ENCODE assay signal across 1 cellular context in the genomic region with DNA sequence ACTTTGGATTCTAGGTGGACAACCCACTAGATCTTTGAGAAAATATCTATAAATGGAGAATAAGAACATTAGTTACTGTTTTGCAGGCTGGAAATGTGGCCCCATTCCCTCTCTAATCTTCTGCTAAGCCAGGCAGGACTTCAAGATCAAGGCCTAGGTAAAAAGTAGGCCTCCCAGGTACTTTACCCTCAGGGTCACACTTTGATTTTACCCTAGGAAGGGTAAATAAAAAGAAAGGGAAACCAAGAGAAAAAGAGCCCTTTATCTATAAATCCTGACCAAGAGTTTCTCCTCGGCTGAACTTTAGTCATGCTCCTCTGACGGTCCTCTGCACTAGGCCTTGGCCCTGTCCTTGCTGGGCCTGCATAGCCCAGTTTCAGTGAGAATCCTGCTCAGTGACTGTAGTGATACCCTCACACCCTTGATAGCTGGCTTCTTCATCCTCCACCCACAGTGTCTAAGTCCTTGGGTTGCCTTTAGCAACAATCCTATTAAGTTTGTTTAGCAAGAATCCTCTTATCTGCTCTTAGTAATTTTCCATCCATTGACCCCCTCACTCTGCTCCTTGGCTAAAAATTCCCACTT.
TF ChIP-seq lines count a peak whose summit lies in the region.

No MANE protein-coding gene starts in this region.

TF ChIP-seq in GM12878, 131 proteins besides CTCF, POLR2A, EP300 and RAD21:
- TF ChIP-seq ZNF622 (IDR thresholded peaks at IDR 0.05) (no peak), NFIC (IDR thresholded peaks at IDR 0.05; ENCODE audit: low read depth, low read length) (no peak), ZSCAN29 (IDR thresholded peaks at IDR 0.05) (no peak)
- TF ChIP-seq, protein P1, sequence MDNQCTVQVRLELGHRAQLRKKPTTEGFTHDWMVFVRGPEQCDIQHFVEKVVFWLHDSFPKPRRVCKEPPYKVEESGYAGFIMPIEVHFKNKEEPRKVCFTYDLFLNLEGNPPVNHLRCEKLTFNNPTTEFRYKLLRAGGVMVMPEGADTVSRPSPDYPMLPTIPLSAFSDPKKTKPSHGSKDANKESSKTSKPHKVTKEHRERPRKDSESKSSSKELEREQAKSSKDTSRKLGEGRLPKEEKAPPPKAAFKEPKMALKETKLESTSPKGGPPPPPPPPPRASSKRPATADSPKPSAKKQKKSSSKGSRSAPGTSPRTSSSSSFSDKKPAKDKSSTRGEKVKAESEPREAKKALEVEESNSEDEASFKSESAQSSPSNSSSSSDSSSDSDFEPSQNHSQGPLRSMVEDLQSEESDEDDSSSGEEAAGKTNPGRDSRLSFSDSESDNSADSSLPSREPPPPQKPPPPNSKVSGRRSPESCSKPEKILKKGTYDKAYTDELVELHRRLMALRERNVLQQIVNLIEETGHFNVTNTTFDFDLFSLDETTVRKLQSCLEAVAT (IDR thresholded peaks at IDR 0.05): no peak
- TF ChIP-seq, protein P2, sequence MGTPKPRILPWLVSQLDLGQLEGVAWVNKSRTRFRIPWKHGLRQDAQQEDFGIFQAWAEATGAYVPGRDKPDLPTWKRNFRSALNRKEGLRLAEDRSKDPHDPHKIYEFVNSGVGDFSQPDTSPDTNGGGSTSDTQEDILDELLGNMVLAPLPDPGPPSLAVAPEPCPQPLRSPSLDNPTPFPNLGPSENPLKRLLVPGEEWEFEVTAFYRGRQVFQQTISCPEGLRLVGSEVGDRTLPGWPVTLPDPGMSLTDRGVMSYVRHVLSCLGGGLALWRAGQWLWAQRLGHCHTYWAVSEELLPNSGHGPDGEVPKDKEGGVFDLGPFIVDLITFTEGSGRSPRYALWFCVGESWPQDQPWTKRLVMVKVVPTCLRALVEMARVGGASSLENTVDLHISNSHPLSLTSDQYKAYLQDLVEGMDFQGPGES (IDR thresholded peaks at IDR 0.05): no peak
